ENCODE assay signal across 13 cellular contexts in genomic region chr2:101625387-101625786, GRCh38.
DNase-seq lines count a peak whose midpoint lies in the region; TF ChIP-seq lines count a peak whose summit lies in the region.
"Had no signal": no experiment of that assay in that cellular context is flagged by ENCODE, and none has a peak within 500 bp of the region (broad histone marks: within the 10 kb centered on the region; RNA-seq: fewer than 3 reads in every experiment).

No MANE protein-coding gene starts in this region.

- H3K27ac Mint-ChIP-seq in MCF 10A (ENCODE audit: low read depth, unreplicated experiment), result peak overlapping the region; percentile 39

- H3K9me3 Mint-ChIP-seq in MCF 10A (ENCODE audit: unreplicated experiment), result no peaks in the 10 kb centered on the region

- no peak overlapping the region for H3K4me3 ChIP-seq in breast epithelium
- H3K4me3 ChIP-seq in fibroblast of the aortic adventitia (ENCODE audit: low read depth, low read length), result no peak overlapping the region
- H3K4me3 ChIP-seq in suprapubic skin, result no peak overlapping the region
- H3K4me3 ChIP-seq: heart left ventricle had no signal

- H3K27ac ChIP-seq in breast epithelium, result no peak overlapping the region
- no peak overlapping the region for H3K27ac ChIP-seq in suprapubic skin
- H3K27ac ChIP-seq: heart left ventricle had no signal

- POLR2A ChIA-PET in MCF 10A (lab: Yijun Ruan, JAX), result interaction anchor here (1.2 kb wide), 1 partner anchor 201 kb away, joined by 5 read pairs; no protein-coding TSS in a partner anchor

- peak; percentile 46 for DNase-seq in MCF 10A (ENCODE audit: unreplicated experiment)
- DNase-seq in breast epithelium (ENCODE audit: low spot score in 2 of 2), result no peak
- peak; percentile 37 for DNase-seq in NOMO-1 treated with dmso at 0.1 percent for 144 hours (lab: John Stamatoyannopoulos, UW; ENCODE audit: unreplicated experiment)
- peak; percentile 17 for DNase-seq in fibroblast of the aortic adventitia (ENCODE audit: low read depth)
- no peak for DNase-seq in suprapubic skin (ENCODE audit: low spot score in 2 of 2)
- no peak for DNase-seq in NCI-H1694 treated with DMSO at 0.1 percent for 48 hours (lab: John Stamatoyannopoulos, UW)
- no peak for DNase-seq in NCI-H2107 (lab: John Stamatoyannopoulos, UW)
- DNase-seq in SW 1271 (lab: John Stamatoyannopoulos, UW), result no peak
- DNase-seq: activated CD4-positive, alpha-beta T cell treated with anti-CD3 and anti-CD28 coated beads for 4 hours; activated effector memory CD4-positive, alpha-beta T cell treated with Interleukin-2 at 50 U/mL for 16 hours; DMS79; heart left ventricle; NCI-H1694 had no signal

- H3K4me1 Mint-ChIP-seq in MCF 10A (ENCODE audit: insufficient read depth, unreplicated experiment), result peaks cover 10% of the 10 kb centered on the region

- H3K27me3 ChIP-seq in breast epithelium, result no peaks in the 10 kb centered on the region
- no peaks in the 10 kb centered on the region for H3K27me3 ChIP-seq in suprapubic skin

- TF ChIP-seq CTCF in MCF 10A (IDR thresholded peaks at IDR 0.05; ENCODE audit: unreplicated experiment), result no peak
- TF ChIP-seq CTCF in breast epithelium (IDR thresholded peaks at IDR 0.05), result no peak
- TF ChIP-seq CTCF in fibroblast of the aortic adventitia (IDR thresholded peaks at IDR 0.05; ENCODE audit: insufficient read depth, low read length), result no peak
- TF ChIP-seq CTCF in suprapubic skin (IDR thresholded peaks at IDR 0.05), result no peak

- intact Hi-C loops in MCF 10A (cut with micrococcal nuclease), result no loop called here
- intact Hi-C loops in breast epithelium (cut with DNase I; ENCODE audit: low total_unique reads), result no loop called here

- no peaks in the 10 kb centered on the region for H3K27me3 Mint-ChIP-seq in MCF 10A (ENCODE audit: insufficient read depth, unreplicated experiment)

- peaks cover 12% of the 10 kb centered on the region for H3K36me3 Mint-ChIP-seq in MCF 10A (ENCODE audit: insufficient read depth, unreplicated experiment)

- BruUV-seq in MCF 10A (replicated peaks; lab: Mats Ljungman, UMichigan), result no TSS peak

- H3K9me3 ChIP-seq in breast epithelium (no peaks in the 10 kb centered on the region), suprapubic skin (no peaks in the 10 kb centered on the region)
- H3K9me3 ChIP-seq: heart left ventricle had no signal

- no peak for TF ChIP-seq EP300 in suprapubic skin (IDR thresholded peaks at IDR 0.05)

- CTCF ChIA-PET in MCF 10A (lab: Yijun Ruan, JAX), result interaction anchor here (0.6 to 1.0 kb wide), 2 partner anchors 67 to 80 kb away, joined by 3 to 4 read pairs; no protein-coding TSS in a partner anchor

- no peak overlapping the region for H3K4me3 Mint-ChIP-seq in MCF 10A (ENCODE audit: unreplicated experiment)

- H3K4me1 ChIP-seq in breast epithelium (no peaks in the 10 kb centered on the region), suprapubic skin (no peaks in the 10 kb centered on the region)

- TF ChIP-seq POLR2A in breast epithelium (IDR thresholded peaks at IDR 0.05), result no peak
- no peak for TF ChIP-seq POLR2A in suprapubic skin (IDR thresholded peaks at IDR 0.05)

- no peaks in the 10 kb centered on the region for H3K36me3 ChIP-seq in breast epithelium
- H3K36me3 ChIP-seq in suprapubic skin, result no peaks in the 10 kb centered on the region
- H3K36me3 ChIP-seq: heart left ventricle had no signal

- 77% methylated on average over 7 of the region's 7 CpGs for WGBS in suprapubic skin

Comparison
In these comparisons a context has a peak if more than half of its experiments do, and no peak if none do; other contexts are left out.
1. DNase-seq: peak in MCF 10A (single experiment), NOMO-1 treated with dmso at 0.1 percent for 144 hours (single experiment) and fibroblast of the aortic adventitia (single experiment); none in breast epithelium (0 of 2), suprapubic skin (0 of 2), NCI-H1694 treated with DMSO at 0.1 percent for 48 hours (single experiment), NCI-H2107 (single experiment) and SW 1271 (0 of 2).